ENCODE assay signal across 12 cellular contexts in the genomic region with DNA sequence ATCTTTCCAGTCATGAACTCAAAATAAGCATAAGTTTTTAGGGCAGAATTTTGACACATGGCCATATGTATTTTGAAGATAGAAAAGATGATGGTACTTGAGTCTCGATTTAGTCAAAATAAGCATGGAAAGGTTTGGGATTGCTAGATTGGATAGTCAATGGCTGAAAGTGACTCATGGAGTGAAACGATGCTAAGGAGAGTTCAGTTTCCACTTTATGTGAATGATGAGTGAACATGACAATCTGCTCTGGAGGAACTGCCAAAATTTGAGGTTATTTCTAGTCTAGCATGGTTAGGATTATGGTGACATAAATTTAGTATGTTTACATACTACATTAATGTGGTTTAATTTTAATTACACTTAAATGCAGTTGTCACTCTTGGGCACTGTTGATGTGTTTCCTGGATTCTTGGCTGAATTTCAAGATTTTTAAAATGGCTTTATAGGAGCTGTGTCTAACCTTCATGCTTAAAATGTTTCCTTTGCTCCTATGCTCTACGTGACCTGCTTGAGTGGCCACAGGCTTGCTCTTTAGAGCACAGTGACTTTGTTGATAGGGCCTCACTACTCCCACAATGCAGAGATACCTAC. TPM values are rescaled to one million over a fixed set of nuclear protein-coding genes. Genes with fewer than 3 reads are reported as not detected.
DNase-seq lines count a peak whose midpoint lies in the region; ATAC-seq, FAIRE-seq and TF ChIP-seq lines count a peak whose summit lies in the region.
"Had no signal": no experiment of that assay in that cellular context is flagged by ENCODE, and none has a peak within 500 bp of the region (broad histone marks: within the 10 kb centered on the region; RNA-seq: fewer than 3 reads in every experiment).

No MANE protein-coding gene starts in this region.

- CTCF ChIA-PET in activated B cell treated with CpG ODN at 0.5 μM for 24 hours (lab: Charles Lee), result no interaction called here

- intact Hi-C loops in CD14-positive monocyte (cut with micrococcal nuclease) (no loop called here), activated B cell treated with CpG ODN at 0.5 μM for 24 hours (cut with micrococcal nuclease) (loop anchor here (2.0 to 5.0 kb wide), 2 partner anchors 14 to 241 kb away; no protein-coding TSS in a partner anchor), left cardiac atrium (cut with DNase I) (no loop called here)

- FAIRE-seq in GM12891 (lab: Jason Lieb, UNC), result peak; percentile 72

- ATAC-seq in activated B cell treated with CpG ODN at 0.5 μM for 24 hours (ENCODE audit: low read depth) (no peak), left cardiac atrium (peak; percentile 31 to 50), HG03439 (IDR thresholded peaks at IDR 0.05; ENCODE audit: unreplicated experiment) (no peak)
- ATAC-seq: body of pancreas had no signal

- no peaks in the 10 kb centered on the region for H3K27me3 ChIP-seq in H7 (ENCODE audit: control insufficient read depth, insufficient read depth, low read length)
- H3K27me3 ChIP-seq: body of pancreas, gastroesophageal sphincter had no signal

- TF ChIP-seq CTCF in CD14-positive monocyte (IDR thresholded peaks at IDR 0.05) (no peak), activated B cell treated with CpG ODN at 0.5 μM for 24 hours (IDR thresholded peaks at IDR 0.05) (no peak)

- H3K4me1 Mint-ChIP-seq in CD14-positive monocyte, result peaks cover 27% of the 10 kb centered on the region
- peaks cover 13% of the 10 kb centered on the region for H3K4me1 Mint-ChIP-seq in activated B cell treated with CpG ODN at 0.5 μM for 24 hours

- H3K9me3 Mint-ChIP-seq in CD14-positive monocyte, result no peaks in the 10 kb centered on the region
- no peaks in the 10 kb centered on the region for H3K9me3 Mint-ChIP-seq in activated B cell treated with CpG ODN at 0.5 μM for 24 hours

- no peak overlapping the region for H3K4me3 ChIP-seq in H7 (ENCODE audit: insufficient read depth, low read depth, low read length)
- H3K4me3 ChIP-seq: body of pancreas, gastroesophageal sphincter had no signal

- peak; percentile 43; the same call in 1 of the 2 replicates for TF ChIP-seq POLR2A in GM12891 (IDR thresholded peaks at IDR 0.05; ENCODE audit: low read depth, low read length)

- peak overlapping the region in 4 of 7 donors; percentile 20 to 63 (median 46) for H3K27ac Mint-ChIP-seq in CD14-positive monocyte
- peak overlapping the region; percentile 50 for H3K27ac Mint-ChIP-seq in activated B cell treated with CpG ODN at 0.5 μM for 24 hours

- no peak overlapping the region for H3K4me3 Mint-ChIP-seq in CD14-positive monocyte
- H3K4me3 Mint-ChIP-seq in activated B cell treated with CpG ODN at 0.5 μM for 24 hours, result no peak overlapping the region

- H3K27me3 Mint-ChIP-seq in CD14-positive monocyte (ENCODE audit: low read depth in 3 of 3) (peaks cover 0 to 9% (median 0%) of the 10 kb centered on the region in 3 donors), activated B cell treated with CpG ODN at 0.5 μM for 24 hours (no peaks in the 10 kb centered on the region)

- POLR2A ChIA-PET in activated B cell treated with CpG ODN at 0.5 μM for 24 hours (lab: Charles Lee), result no interaction called here

- peaks cover 37 to 47% of the 10 kb centered on the region in 2 donors for H3K36me3 Mint-ChIP-seq in CD14-positive monocyte
- H3K36me3 Mint-ChIP-seq in activated B cell treated with CpG ODN at 0.5 μM for 24 hours (ENCODE audit: low read depth), result peaks cover 45% of the 10 kb centered on the region

- DNase-seq in CD14-positive monocyte (ENCODE audit: low spot score) (no peak), GM12891 (ENCODE audit: insufficient read length, low spot score) (no peak), activated B cell treated with CpG ODN at 0.5 μM for 24 hours (no peak), left cardiac atrium (no peak), cerebellar nuclear complex (lab: John Stamatoyannopoulos, UW) (no peak), HT-29 (ENCODE audit: low spot score) (no peak), H7 (no peak)
- DNase-seq: body of pancreas, NCI-H526 treated with DMSO at 0.1 percent for 48 hours, substantia nigra had no signal

- H3K36me3 ChIP-seq in H7 (replicated peaks; ENCODE audit: control insufficient read depth, insufficient read depth, low read length), result peaks cover 22% of the 10 kb centered on the region

TF ChIP-seq in GM12891, 5 proteins besides CTCF, POLR2A, EP300 and RAD21:
- TF ChIP-seq SPI1 (IDR thresholded peaks at IDR 0.05; ENCODE audit: low read depth, low read length), result no peak
- TF ChIP-seq POLR2AphosphoS5 (IDR thresholded peaks at IDR 0.05; ENCODE audit: low read depth, low read length), result peak; percentile 59
- TF ChIP-seq POU2F2 (IDR thresholded peaks at IDR 0.05; ENCODE audit: low read depth, low read length), result no peak; the same call in 1 of the 2 replicates

RNA-seq across cellular contexts. Expression of a gene that starts 17.1 kb away (rescaled TPM):
- polyA plus RNA-seq in CD14-positive monocyte, result 100 to 1,000 TPM; 200 to 280 TPM
- polyA plus RNA-seq in GM12891 (2012; ENCODE audit: low read depth, missing spikeins), result 97.4 TPM
- 225 and 247 TPM in 2 replicates for total RNA-seq in activated B cell treated with CpG ODN at 0.5 μM for 24 hours
- total RNA-seq in left cardiac atrium, result 100 to 1,000 TPM; 137 to 301 TPM
- 100 and 102 TPM in 2 replicates for total RNA-seq in HT-29 (2014; rRNA removed; shearing (Covaris generic))
- total RNA-seq in H7 (2014; rRNA removed; shearing (Covaris generic)), result 186 and 198 TPM in 2 replicates

Comparison
In these comparisons a context has a peak if more than half of its experiments do, and no peak if none do; other contexts are left out.
1. ATAC-seq: peak in left cardiac atrium (2 of 2); none in activated B cell treated with CpG ODN at 0.5 μM for 24 hours (single experiment) and HG03439 (single experiment).